In the genomic region with DNA sequence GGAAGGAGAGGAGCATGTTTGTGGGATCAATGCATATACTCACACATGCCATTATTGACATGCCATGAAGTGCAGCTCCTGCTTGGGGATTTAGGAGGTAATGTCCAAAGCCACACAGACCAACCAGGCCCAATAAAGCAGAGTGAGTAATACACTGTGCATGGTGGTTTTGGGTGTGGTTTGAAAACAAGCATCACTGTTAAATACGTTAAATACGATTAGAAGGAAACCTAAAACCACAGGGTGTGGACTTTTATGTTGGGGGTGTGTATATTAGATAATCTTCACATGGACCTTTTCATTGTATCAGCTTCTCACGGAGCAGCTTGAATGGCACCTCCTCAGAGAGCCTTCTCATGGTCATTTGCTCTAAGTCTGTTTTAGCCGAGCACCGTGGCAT, we compare ENCODE assay signal across 8 cellular contexts. TPM values are rescaled to one million over a fixed set of nuclear protein-coding genes. Genes with fewer than 3 reads are reported as not detected.
DNase-seq lines count a peak whose midpoint lies in the region; ATAC-seq and TF ChIP-seq lines count a peak whose summit lies in the region.

No MANE protein-coding gene starts in this region.

- H3K4me3 Mint-ChIP-seq in activated naive CD8-positive, alpha-beta T cell treated with anti-CD3 and anti-CD28 coated beads, Interleukin-2, amount 10 ng/mL, durations not matched to agents 7 days and 5 days = peak overlapping the region; percentile 25
- peak overlapping the region; percentile 58 for H3K4me3 Mint-ChIP-seq in natural killer cell treated with Interleukin-12 subunit alpha and Interleukin-12 subunit beta and Interleukin-15 and Interleukin-18, amount 100 ng/mL, for 72 hours
- no peak overlapping the region for H3K4me3 Mint-ChIP-seq in GM23338

- no peaks in the 10 kb centered on the region for H4K20me1 ChIP-seq in GM23338 (replicated peaks; ENCODE audit: insufficient read depth)

- ATAC-seq in GM19455 (IDR thresholded peaks at IDR 0.05; ENCODE audit: unreplicated experiment) (peak; percentile 47), GM23338 (no peak), GM18505 (IDR thresholded peaks at IDR 0.05; ENCODE audit: unreplicated experiment) (no peak), HG02970 (IDR thresholded peaks at IDR 0.05; ENCODE audit: low FRiP score, unreplicated experiment) (no peak)
- peak; percentile 82 for ATAC-seq in activated naive CD8-positive, alpha-beta T cell treated with anti-CD3 and anti-CD28 coated beads, Interleukin-2, amount 10 ng/mL, durations not matched to agents 7 days and 5 days (ENCODE audit: low read depth)
- peak; percentile 82 to 92 for ATAC-seq in natural killer cell treated with Interleukin-12 subunit alpha and Interleukin-12 subunit beta and Interleukin-15 and Interleukin-18, amount 100 ng/mL, for 72 hours

- peaks cover 18% of the 10 kb centered on the region for H3K4me1 Mint-ChIP-seq in activated naive CD8-positive, alpha-beta T cell treated with anti-CD3 and anti-CD28 coated beads, Interleukin-2, amount 10 ng/mL, durations not matched to agents 7 days and 5 days
- H3K4me1 Mint-ChIP-seq in natural killer cell treated with Interleukin-12 subunit alpha and Interleukin-12 subunit beta and Interleukin-15 and Interleukin-18, amount 100 ng/mL, for 72 hours (ENCODE audit: low read depth in 2 of 2) = peaks cover 39 to 42% of the 10 kb centered on the region in 2 donors
- H3K4me1 Mint-ChIP-seq in GM23338 = no peaks in the 10 kb centered on the region

- no peak overlapping the region for H3K4me3 ChIP-seq in GM23338

- no peaks in the 10 kb centered on the region for H3K9me3 Mint-ChIP-seq in activated naive CD8-positive, alpha-beta T cell treated with anti-CD3 and anti-CD28 coated beads, Interleukin-2, amount 10 ng/mL, durations not matched to agents 7 days and 5 days
- H3K9me3 Mint-ChIP-seq in natural killer cell treated with Interleukin-12 subunit alpha and Interleukin-12 subunit beta and Interleukin-15 and Interleukin-18, amount 100 ng/mL, for 72 hours = peaks cover 4% of the 10 kb centered on the region
- no peaks in the 10 kb centered on the region for H3K9me3 Mint-ChIP-seq in GM23338

- H3K27ac Mint-ChIP-seq in activated naive CD8-positive, alpha-beta T cell treated with anti-CD3 and anti-CD28 coated beads, Interleukin-2, amount 10 ng/mL, durations not matched to agents 7 days and 5 days = peak overlapping the region; percentile 82
- peak overlapping the region; percentile 24 to 70 for H3K27ac Mint-ChIP-seq in natural killer cell treated with Interleukin-12 subunit alpha and Interleukin-12 subunit beta and Interleukin-15 and Interleukin-18, amount 100 ng/mL, for 72 hours
- H3K27ac Mint-ChIP-seq in GM23338 = no peak overlapping the region

- H3K27me3 ChIP-seq in GM23338 (ENCODE audit: insufficient read depth) = no peaks in the 10 kb centered on the region

- H3K36me3 Mint-ChIP-seq in activated naive CD8-positive, alpha-beta T cell treated with anti-CD3 and anti-CD28 coated beads, Interleukin-2, amount 10 ng/mL, durations not matched to agents 7 days and 5 days = no peaks in the 10 kb centered on the region
- no peaks in the 10 kb centered on the region for H3K36me3 Mint-ChIP-seq in natural killer cell treated with Interleukin-12 subunit alpha and Interleukin-12 subunit beta and Interleukin-15 and Interleukin-18, amount 100 ng/mL, for 72 hours
- H3K36me3 Mint-ChIP-seq in GM23338 (ENCODE audit: low read depth) = no peaks in the 10 kb centered on the region

- TF ChIP-seq POLR2A in GM18505 (IDR thresholded peaks at IDR 0.05; ENCODE audit: borderline replicate concordance, extremely low read depth, insufficient read depth, insufficient read length) = no peak

- TF ChIP-seq CTCF in GM23338 (conservative IDR thresholded peaks at IDR 0.05; ENCODE audit: low read depth in 2 of 2) = no peak

- no peaks in the 10 kb centered on the region for H3K9me2 ChIP-seq in GM23338 (ENCODE audit: insufficient read depth)

- H3K36me3 ChIP-seq in GM23338 (ENCODE audit: insufficient read depth) = no peaks in the 10 kb centered on the region

- no peaks in the 10 kb centered on the region for H3F3A ChIP-seq in GM23338 (replicated peaks; ENCODE audit: low read depth)

- H3K4me1 ChIP-seq in GM23338 (ENCODE audit: insufficient read depth) = no peaks in the 10 kb centered on the region

- no peak overlapping the region for H3K4me2 ChIP-seq in GM23338

- DNase-seq in NCI-H82 (lab: John Stamatoyannopoulos, UW) (peak; percentile 60), AML-193 (lab: John Stamatoyannopoulos, UW) (no peak), GM23338 (ENCODE audit: low spot score) (no peak)
- no peak for DNase-seq in activated naive CD8-positive, alpha-beta T cell treated with anti-CD3 and anti-CD28 coated beads, Interleukin-2, amount 10 ng/mL, durations not matched to agents 7 days and 5 days
- no peak for DNase-seq in natural killer cell treated with Interleukin-12 subunit alpha and Interleukin-12 subunit beta and Interleukin-15 and Interleukin-18, amount 100 ng/mL, for 72 hours (ENCODE audit: low spot score)

- no peaks in the 10 kb centered on the region for H3K79me2 ChIP-seq in GM23338 (replicated peaks; ENCODE audit: insufficient read depth)

- H3K27me3 Mint-ChIP-seq in activated naive CD8-positive, alpha-beta T cell treated with anti-CD3 and anti-CD28 coated beads, Interleukin-2, amount 10 ng/mL, durations not matched to agents 7 days and 5 days = peaks cover 6% of the 10 kb centered on the region
- no peaks in the 10 kb centered on the region for H3K27me3 Mint-ChIP-seq in natural killer cell treated with Interleukin-12 subunit alpha and Interleukin-12 subunit beta and Interleukin-15 and Interleukin-18, amount 100 ng/mL, for 72 hours
- H3K27me3 Mint-ChIP-seq in GM23338 (ENCODE audit: insufficient read depth, low read depth, poor library complexity) = peaks cover 4% of the 10 kb centered on the region

- no peak overlapping the region for H2AFZ ChIP-seq in GM23338

- no peak overlapping the region for H3K27ac ChIP-seq in GM23338 (ENCODE audit: low read depth)

- POLR2A ChIA-PET in activated naive CD8-positive, alpha-beta T cell treated with anti-CD3 and anti-CD28 coated beads, Interleukin-2, amount 10 ng/mL, durations not matched to agents 7 days and 5 days (lab: Charles Lee) = interaction anchor here (0.9 to 1.5 kb wide), 6 partner anchors 8 to 74 kb away, joined by 5 to 8 read pairs (median 6); partner anchors contain the start of genes DENND10 and EIF3A

TF ChIP-seq in GM23338, 12 proteins besides CTCF, POLR2A, EP300 and RAD21:
- TF ChIP-seq EZH2 (IDR thresholded peaks at IDR 0.05; ENCODE audit: low read depth, unreplicated experiment) (no peak), STAT1 (IDR thresholded peaks at IDR 0.05; ENCODE audit: unreplicated experiment) (no peak), ZNF114 (CRISPR knock-in tag; IDR thresholded peaks at IDR 0.05) (no peak), NANOG (IDR thresholded peaks at IDR 0.05; ENCODE audit: borderline replicate concordance) (no peak), CREB1 (CRISPR knock-in tag; IDR thresholded peaks at IDR 0.05; ENCODE audit: low read depth) (no peak), POLR2AphosphoS5 (IDR thresholded peaks at IDR 0.05; ENCODE audit: low read depth) (no peak), JUNB (IDR thresholded peaks at IDR 0.05; ENCODE audit: unreplicated experiment) (no peak)
- TF ChIP-seq, protein P1, sequence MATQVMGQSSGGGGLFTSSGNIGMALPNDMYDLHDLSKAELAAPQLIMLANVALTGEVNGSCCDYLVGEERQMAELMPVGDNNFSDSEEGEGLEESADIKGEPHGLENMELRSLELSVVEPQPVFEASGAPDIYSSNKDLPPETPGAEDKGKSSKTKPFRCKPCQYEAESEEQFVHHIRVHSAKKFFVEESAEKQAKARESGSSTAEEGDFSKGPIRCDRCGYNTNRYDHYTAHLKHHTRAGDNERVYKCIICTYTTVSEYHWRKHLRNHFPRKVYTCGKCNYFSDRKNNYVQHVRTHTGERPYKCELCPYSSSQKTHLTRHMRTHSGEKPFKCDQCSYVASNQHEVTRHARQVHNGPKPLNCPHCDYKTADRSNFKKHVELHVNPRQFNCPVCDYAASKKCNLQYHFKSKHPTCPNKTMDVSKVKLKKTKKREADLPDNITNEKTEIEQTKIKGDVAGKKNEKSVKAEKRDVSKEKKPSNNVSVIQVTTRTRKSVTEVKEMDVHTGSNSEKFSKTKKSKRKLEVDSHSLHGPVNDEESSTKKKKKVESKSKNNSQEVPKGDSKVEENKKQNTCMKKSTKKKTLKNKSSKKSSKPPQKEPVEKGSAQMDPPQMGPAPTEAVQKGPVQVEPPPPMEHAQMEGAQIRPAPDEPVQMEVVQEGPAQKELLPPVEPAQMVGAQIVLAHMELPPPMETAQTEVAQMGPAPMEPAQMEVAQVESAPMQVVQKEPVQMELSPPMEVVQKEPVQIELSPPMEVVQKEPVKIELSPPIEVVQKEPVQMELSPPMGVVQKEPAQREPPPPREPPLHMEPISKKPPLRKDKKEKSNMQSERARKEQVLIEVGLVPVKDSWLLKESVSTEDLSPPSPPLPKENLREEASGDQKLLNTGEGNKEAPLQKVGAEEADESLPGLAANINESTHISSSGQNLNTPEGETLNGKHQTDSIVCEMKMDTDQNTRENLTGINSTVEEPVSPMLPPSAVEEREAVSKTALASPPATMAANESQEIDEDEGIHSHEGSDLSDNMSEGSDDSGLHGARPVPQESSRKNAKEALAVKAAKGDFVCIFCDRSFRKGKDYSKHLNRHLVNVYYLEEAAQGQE (IDR thresholded peaks at IDR 0.05; ENCODE audit: unreplicated experiment) = no peak

RNA-seq across cellular contexts. Expression of gene EIF3A, which starts 10.4 kb away (rescaled TPM):
- total RNA-seq in activated naive CD8-positive, alpha-beta T cell treated with anti-CD3 and anti-CD28 coated beads, Interleukin-2, amount 10 ng/mL, durations not matched to agents 7 days and 5 days = 100 to 1,000 TPM; 105 to 111 TPM
- 100 to 1,000 TPM; 146 to 214 TPM for total RNA-seq in natural killer cell treated with Interleukin-12 subunit alpha and Interleukin-12 subunit beta and Interleukin-15 and Interleukin-18, amount 100 ng/mL, for 72 hours
- 170 and 171 TPM in 2 replicates for total RNA-seq in GM23338 (2014; rRNA removed; shearing (Covaris generic))
- polyA plus RNA-seq in GM23338 (2016; fragmentation: Nextera tagmentation; extraction: Ambion mirVana) = 136 and 152 TPM in 2 replicates

RNA-seq across cellular contexts. Expression of gene DENND10, which starts 12.9 kb away (rescaled TPM):
- total RNA-seq in activated naive CD8-positive, alpha-beta T cell treated with anti-CD3 and anti-CD28 coated beads, Interleukin-2, amount 10 ng/mL, durations not matched to agents 7 days and 5 days = 10 to 100 TPM; 38.8 to 43.1 TPM
- 10 to 100 TPM; 46.2 to 57.7 TPM for total RNA-seq in natural killer cell treated with Interleukin-12 subunit alpha and Interleukin-12 subunit beta and Interleukin-15 and Interleukin-18, amount 100 ng/mL, for 72 hours
- total RNA-seq in GM23338 (2014; rRNA removed; shearing (Covaris generic)) = 41.8 and 53.7 TPM in 2 replicates
- polyA plus RNA-seq in GM23338 (2016; fragmentation: Nextera tagmentation; extraction: Ambion mirVana) = 36.5 and 41.4 TPM in 2 replicates

Comparison
In these comparisons a context has a peak if more than half of its experiments do, and no peak if none do; other contexts are left out.
1. ATAC-seq: peak in GM19455 (single experiment), activated naive CD8-positive, alpha-beta T cell treated with anti-CD3 and anti-CD28 coated beads, Interleukin-2, amount 10 ng/mL, durations not matched to agents 7 days and 5 days (single experiment) and natural killer cell treated with Interleukin-12 subunit alpha and Interleukin-12 subunit beta and Interleukin-15 and Interleukin-18, amount 100 ng/mL, for 72 hours (2 of 2); none in GM23338 (single experiment), GM18505 (single experiment) and HG02970 (single experiment).